8 cellular contexts compared by ENCODE assay signal in genomic region chr5:96808868-96809558, GRCh38. TPM values are rescaled to one million over a fixed set of nuclear protein-coding genes. Genes with fewer than 3 reads are reported as not detected.
A peak's percentile ranks its signal among the peaks of the same experiment; 100 is the strongest.
DNase-seq lines count a peak whose midpoint lies in the region; ATAC-seq, FAIRE-seq and TF ChIP-seq lines count a peak whose summit lies in the region.

No MANE protein-coding gene starts in this region.

- BruUV-seq in HepG2 (replicated peaks; lab: Mats Ljungman, UMichigan) = no TSS peak

- 0 out of 2 replicates have a peak overlapping the region, but pooled peaks have one; percentile 98 for H3K9ac ChIP-seq in HepG2 (ENCODE audit: insufficient read depth, low read depth, low read length)

- POLR2A ChIA-PET in activated CD4-positive, alpha-beta T cell treated with anti-CD3 and anti-CD28 coated beads, Interleukin-2, amount 10 ng/mL, durations not matched to agents 7 days and 5 days (lab: Charles Lee) = interaction anchor here (0.6 to 1.8 kb wide), 4 partner anchors 42 to 127 kb away, joined by 4 to 10 read pairs (median 6); partner anchors contain the start of genes ERAP2 and LNPEP
- POLR2A ChIA-PET in HepG2 (lab: Yijun Ruan, JAX) = interaction anchor here (0.7 to 2.7 kb wide), 21 partner anchors 12 to 1962 kb away, joined by 3 to 19 read pairs (median 5); partner anchors contain the start of genes ERAP2, LNPEP, RFESD and RIOK2

- peaks cover 52% of the 10 kb centered on the region for H3K4me1 Mint-ChIP-seq in activated CD4-positive, alpha-beta T cell treated with anti-CD3 and anti-CD28 coated beads, Interleukin-2, amount 10 ng/mL, durations not matched to agents 7 days and 5 days
- peaks cover 76% of the 10 kb centered on the region for H3K4me1 Mint-ChIP-seq in activated T-helper 1 cell treated with anti-CD3 and anti-CD28 coated beads, Interleukin-12 subunit alpha, Interleukin-12 subunit beta, Interleukin-2, Interleukin-4 antibody, amounts not matched to agents 30 ng/mL and 10 ng/mL and 1 ng/mL, durations not matched to agents 14 hours and 24 hours and 36 hours (ENCODE audit: low read depth)

- H3K9me3 ChIP-seq in HepG2 (ENCODE audit: low read length) = no peaks in the 10 kb centered on the region
- H3K9me3 ChIP-seq in testis = no peaks in the 10 kb centered on the region

- H3K4me1 ChIP-seq in HepG2 (ENCODE audit: insufficient read depth, low read length) (peaks cover 41% of the 10 kb centered on the region), testis (peaks cover 8% of the 10 kb centered on the region)

- no peaks in the 10 kb centered on the region for H3K27me3 Mint-ChIP-seq in activated CD4-positive, alpha-beta T cell treated with anti-CD3 and anti-CD28 coated beads, Interleukin-2, amount 10 ng/mL, durations not matched to agents 7 days and 5 days
- no peaks in the 10 kb centered on the region for H3K27me3 Mint-ChIP-seq in activated T-helper 1 cell treated with anti-CD3 and anti-CD28 coated beads, Interleukin-12 subunit alpha, Interleukin-12 subunit beta, Interleukin-2, Interleukin-4 antibody, amounts not matched to agents 30 ng/mL and 10 ng/mL and 1 ng/mL, durations not matched to agents 14 hours and 24 hours and 36 hours (ENCODE audit: insufficient read depth)

- H3K79me2 ChIP-seq in HepG2 (ENCODE audit: insufficient read depth, low read length) = peaks cover 4% of the 10 kb centered on the region

- peak overlapping the region; percentile 99 for H3K27ac Mint-ChIP-seq in activated CD4-positive, alpha-beta T cell treated with anti-CD3 and anti-CD28 coated beads, Interleukin-2, amount 10 ng/mL, durations not matched to agents 7 days and 5 days
- H3K27ac Mint-ChIP-seq in activated T-helper 1 cell treated with anti-CD3 and anti-CD28 coated beads, Interleukin-12 subunit alpha, Interleukin-12 subunit beta, Interleukin-2, Interleukin-4 antibody, amounts not matched to agents 30 ng/mL and 10 ng/mL and 1 ng/mL, durations not matched to agents 14 hours and 24 hours and 36 hours = peak overlapping the region; percentile 100

- H3K9me3 Mint-ChIP-seq in activated CD4-positive, alpha-beta T cell treated with anti-CD3 and anti-CD28 coated beads, Interleukin-2, amount 10 ng/mL, durations not matched to agents 7 days and 5 days = no peaks in the 10 kb centered on the region
- no peaks in the 10 kb centered on the region for H3K9me3 Mint-ChIP-seq in activated T-helper 1 cell treated with anti-CD3 and anti-CD28 coated beads, Interleukin-12 subunit alpha, Interleukin-12 subunit beta, Interleukin-2, Interleukin-4 antibody, amounts not matched to agents 30 ng/mL and 10 ng/mL and 1 ng/mL, durations not matched to agents 14 hours and 24 hours and 36 hours

- CTCF ChIA-PET in activated CD4-positive, alpha-beta T cell treated with anti-CD3 and anti-CD28 coated beads, Interleukin-2, amount 10 ng/mL, durations not matched to agents 7 days and 5 days (lab: Charles Lee) = interaction anchor here (0.6 to 2.3 kb wide), 13 partner anchors 10 to 1320 kb away, joined by 3 to 35 read pairs (median 6); no protein-coding TSS in a partner anchor
- CTCF ChIA-PET in HepG2 (lab: Yijun Ruan, JAX; ENCODE audit: low intra/inter-chr PET ratio, low total read pairs) = no interaction called here

- peak overlapping the region; percentile 88 for H2AFZ ChIP-seq in HepG2 (ENCODE audit: low read length)

- no peak for FAIRE-seq in HepG2 (lab: Jason Lieb, UNC)

- peak overlapping the region; percentile 96 for H3K4me3 Mint-ChIP-seq in activated CD4-positive, alpha-beta T cell treated with anti-CD3 and anti-CD28 coated beads, Interleukin-2, amount 10 ng/mL, durations not matched to agents 7 days and 5 days
- H3K4me3 Mint-ChIP-seq in activated T-helper 1 cell treated with anti-CD3 and anti-CD28 coated beads, Interleukin-12 subunit alpha, Interleukin-12 subunit beta, Interleukin-2, Interleukin-4 antibody, amounts not matched to agents 30 ng/mL and 10 ng/mL and 1 ng/mL, durations not matched to agents 14 hours and 24 hours and 36 hours = peak overlapping the region; percentile 99

- H3K4me2 ChIP-seq in HepG2 (ENCODE audit: low read depth, low read length) = peak overlapping the region; percentile 92

- H3K27ac ChIP-seq in HepG2 (ENCODE audit: extremely low read length, insufficient read depth, low read length) = no peak overlapping the region
- peak overlapping the region in 1 of 2 donors; percentile 99 for H3K27ac ChIP-seq in testis

- H3K4me3 ChIP-seq in HepG2 (replicated peaks in 1 of 3; ENCODE audit: insufficient read depth in 1 of 3, low read depth in 2 of 3, low read length in 3 of 3) (no peak overlapping the region), testis (peak overlapping the region; percentile 92 to 93)

- no peak for TF ChIP-seq EP300 in HepG2 (IDR thresholded peaks at IDR 0.05; ENCODE audit: low read depth in 2 of 2, low read length in 2 of 2)
- TF ChIP-seq EP300 in HepG2 (CRISPR knock-in tag; IDR thresholded peaks at IDR 0.05; ENCODE audit: borderline replicate concordance) = no peak

- no peak for ATAC-seq in HepG2
- ATAC-seq in GM18858 (IDR thresholded peaks at IDR 0.05; ENCODE audit: unreplicated experiment) = no peak
- no peak for ATAC-seq in GM21515 (IDR thresholded peaks at IDR 0.05; ENCODE audit: unreplicated experiment)
- ATAC-seq in HG02610 (IDR thresholded peaks at IDR 0.05; ENCODE audit: unreplicated experiment) = no peak

- H3K36me3 ChIP-seq in HepG2 (replicated peaks in 1 of 2; ENCODE audit: control insufficient read depth in 1 of 2, insufficient read depth in 2 of 2, low read length in 2 of 2) (no peaks in the 10 kb centered on the region), testis (ENCODE audit: low read depth, missing control alignments) (no peaks in the 10 kb centered on the region)

- intact Hi-C loops in activated T-helper 1 cell treated with anti-CD3 and anti-CD28 coated beads, Interleukin-12 subunit alpha, Interleukin-12 subunit beta, Interleukin-2, Interleukin-4 antibody, amounts not matched to agents 30 ng/mL and 10 ng/mL and 1 ng/mL, durations not matched to agents 14 hours and 24 hours and 36 hours (cut with micrococcal nuclease) = loop anchor here (1.0 to 5.0 kb wide), 6 partner anchors 7 to 847 kb away; partner anchors contain the start of genes CAST and ELL2
- intact Hi-C loops in HepG2 (cut with micrococcal nuclease; ENCODE audit: unreplicated experiment) = loop anchor here (1.0 to 5.0 kb wide), 3 partner anchors 68 to 373 kb away; partner anchors contain the start of genes ERAP2 and RIOK2
- intact Hi-C loops in testis (cut with DNase I; ENCODE audit: low total_unique reads) = loop anchor here (5.0 kb wide), 1 partner anchor 1963 kb away; the partner anchor contains the start of gene RGMB

- TF ChIP-seq POLR2A in HepG2 (IDR thresholded peaks at IDR 0.05; ENCODE audit: insufficient read depth in 1 of 2, low read depth in 2 of 2, low read length in 2 of 2) (no peak), testis (IDR thresholded peaks at IDR 0.05) (no peak)

- no peak for TF ChIP-seq CTCF in HepG2 (CRISPR knock-in tag; IDR thresholded peaks at IDR 0.05)
- no peak for TF ChIP-seq CTCF in testis (IDR thresholded peaks at IDR 0.05)

- 91% methylated on average over 8 of the region's 8 CpGs for WGBS in HepG2 (ENCODE audit: low lambda C conversion rate)
- WGBS in testis, 2 donors = 46 to 56% methylated on average over 8 of the region's 8 CpGs

- H3K27me3 ChIP-seq in HepG2 (ENCODE audit: control insufficient read depth in 1 of 2, insufficient read depth in 2 of 2, low read length in 2 of 2) (no peaks in the 10 kb centered on the region), testis (no peaks in the 10 kb centered on the region)

- H4K20me1 ChIP-seq in HepG2 (ENCODE audit: insufficient read depth, low read length) = no peaks in the 10 kb centered on the region

- H3K36me3 Mint-ChIP-seq in activated CD4-positive, alpha-beta T cell treated with anti-CD3 and anti-CD28 coated beads, Interleukin-2, amount 10 ng/mL, durations not matched to agents 7 days and 5 days (ENCODE audit: low read depth) = peaks cover 18% of the 10 kb centered on the region
- H3K36me3 Mint-ChIP-seq in activated T-helper 1 cell treated with anti-CD3 and anti-CD28 coated beads, Interleukin-12 subunit alpha, Interleukin-12 subunit beta, Interleukin-2, Interleukin-4 antibody, amounts not matched to agents 30 ng/mL and 10 ng/mL and 1 ng/mL, durations not matched to agents 14 hours and 24 hours and 36 hours (ENCODE audit: low read depth) = peaks cover 21% of the 10 kb centered on the region

- in situ Hi-C loops in HepG2 (cut with HindIII; ENCODE audit: extremely low pct_ligation_motif_present, low pct_unique_long_range_greater_than_20kb) = no loop called here

- TF ChIP-seq RAD21 in HepG2 (CRISPR knock-in tag; IDR thresholded peaks at IDR 0.05) = no peak

- DNase-seq in activated CD4-positive, alpha-beta T cell treated with anti-CD3 and anti-CD28 coated beads, Interleukin-2, amount 10 ng/mL, durations not matched to agents 7 days and 5 days = no peak
- no peak for DNase-seq in activated CD4-positive, alpha-beta T cell treated with anti-CD3 and anti-CD28 coated beads, Interleukin-2, amount 50 U/mL, for 1 hour
- no peak for DNase-seq in activated T-helper 1 cell treated with anti-CD3 and anti-CD28 coated beads, Interleukin-12 subunit alpha, Interleukin-12 subunit beta, Interleukin-2, Interleukin-4 antibody, amounts not matched to agents 30 ng/mL and 10 ng/mL and 1 ng/mL, durations not matched to agents 14 hours and 24 hours and 36 hours (ENCODE audit: low spot score)
- DNase-seq in HepG2 (ENCODE audit: low spot score) (no peak), testis (no peak)

RNA-seq across cellular contexts. Expression of gene ERAP1, which starts 1.3 kb away (rescaled TPM):
- 100 to 1,000 TPM; 117 to 161 TPM for total RNA-seq in activated CD4-positive, alpha-beta T cell treated with anti-CD3 and anti-CD28 coated beads, Interleukin-2, amount 10 ng/mL, durations not matched to agents 7 days and 5 days
- 92.2 and 94.5 TPM in 2 replicates for total RNA-seq in activated T-helper 1 cell treated with anti-CD3 and anti-CD28 coated beads, Interleukin-12 subunit alpha, Interleukin-12 subunit beta, Interleukin-2, Interleukin-4 antibody, amounts not matched to agents 30 ng/mL and 10 ng/mL and 1 ng/mL, durations not matched to agents 14 hours and 24 hours and 36 hours
- 13.8 and 21.0 TPM in 2 replicates for total RNA-seq in HepG2 (2016; rRNA removed; fragmentation: Illumina TruSeq; extraction: Trizol)
- 2.0 TPM in 2 replicates for total RNA-seq in HepG2 (2016; cell fraction: cytosol; rRNA removed; fragmentation: Illumina TruSeq; extraction: Trizol; ENCODE audit: low read depth)
- 11.5 and 18.8 TPM in 2 replicates for total RNA-seq in HepG2 (2016; cell fraction: insoluble cytoplasmic fraction; rRNA removed; fragmentation: Illumina TruSeq; extraction: Trizol)
- total RNA-seq in HepG2 (2016; cell fraction: membrane; rRNA removed; fragmentation: Illumina TruSeq; extraction: Trizol) = 5.1 and 5.4 TPM in 2 replicates
- 33.0 and 34.9 TPM in 2 replicates for total RNA-seq in HepG2 (2016; cell fraction: nucleus; rRNA removed; fragmentation: Illumina TruSeq; extraction: Trizol)
- 44.4 and 52.2 TPM in 2 replicates for polyA plus RNA-seq in HepG2 (2011; rRNA removed)
- 26.1 and 29.4 TPM in 2 replicates for polyA plus RNA-seq in HepG2 (2011; cell fraction: cytosol; rRNA removed)
- polyA plus RNA-seq in HepG2 (2011; cell fraction: nucleus; rRNA removed) = 38.8 and 46.1 TPM in 2 replicates
- 28.1 and 31.0 TPM in 2 replicates for polyA plus RNA-seq in HepG2 (2012)
- polyA plus RNA-seq in HepG2 (2016; cell fraction: cytosol; fragmentation: Illumina TruSeq; extraction: Trizol; ENCODE audit: low read depth) = 0.70 and 1.2 TPM in 2 replicates
- 9.4 and 9.5 TPM in 2 replicates for polyA plus RNA-seq in HepG2 (2016; cell fraction: insoluble cytoplasmic fraction; fragmentation: Illumina TruSeq; extraction: Trizol; ENCODE audit: low read depth)
- 2.2 and 3.1 TPM in 2 replicates for polyA plus RNA-seq in HepG2 (2016; cell fraction: membrane; fragmentation: Illumina TruSeq; extraction: Trizol; ENCODE audit: low read depth)
- 23.4 and 26.5 TPM in 2 replicates for polyA plus RNA-seq in HepG2 (2016; cell fraction: nucleus; fragmentation: Illumina TruSeq; extraction: Trizol; ENCODE audit: insufficient read depth, low read depth)
- 74.8 and 88.4 TPM in 2 replicates for polyA minus RNA-seq in HepG2 (2011; rRNA and poly(A)+ RNA removed; ENCODE audit: low replicate concordance)
- 27.5 and 57.6 TPM in 2 replicates for polyA minus RNA-seq in HepG2 (2011; cell fraction: cytosol; rRNA and poly(A)+ RNA removed)
- 69.9 and 74.5 TPM in 2 replicates for polyA minus RNA-seq in HepG2 (2011; cell fraction: nucleus; rRNA and poly(A)+ RNA removed)
- 10 to 100 TPM; 14.3 to 16.5 TPM for total RNA-seq in testis
- 22.7 TPM for polyA plus RNA-seq in testis (ENCODE audit: insufficient read depth, low read depth, low replicate concordance)

Comparison
In these comparisons a context has a peak if more than half of its experiments do, and no peak if none do; other contexts are left out.
1. H3K4me3 ChIP-seq: peak in testis (2 of 2); none in HepG2 (0 of 3).